9 cellular contexts compared by ENCODE assay signal in the genomic region with DNA sequence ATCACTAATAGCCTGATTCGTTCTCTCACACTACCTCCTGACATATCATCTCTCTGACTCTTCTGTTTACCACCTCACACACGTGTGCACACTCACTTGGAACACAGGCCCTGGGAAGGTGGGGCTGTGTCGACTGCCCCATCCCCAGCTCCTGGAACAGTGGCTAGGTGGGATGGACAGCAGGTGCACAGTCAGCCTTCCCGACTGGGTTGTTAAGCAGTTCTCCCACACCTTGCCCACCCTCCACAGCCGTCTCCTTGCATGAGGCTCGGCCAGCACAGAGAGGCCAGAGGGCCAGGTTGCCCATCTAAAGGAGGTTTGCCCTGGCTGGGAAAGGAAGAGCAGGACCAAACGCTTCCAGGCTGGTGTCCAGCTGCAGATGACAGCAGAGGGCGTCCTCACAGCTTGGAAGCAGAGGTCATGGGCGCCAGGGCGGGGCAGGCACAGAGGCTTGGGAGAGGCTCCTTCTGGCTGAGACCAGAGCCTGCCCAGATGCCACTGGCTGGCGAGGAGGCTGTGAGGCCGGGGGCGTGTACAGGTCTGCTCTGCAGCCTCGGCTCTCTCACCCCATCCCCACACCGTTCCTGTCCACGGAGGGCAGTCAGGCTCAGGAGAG.
A peak's percentile ranks its signal among the peaks of the same experiment; 100 is the strongest.
DNase-seq lines count a peak whose midpoint lies in the region; ATAC-seq, FAIRE-seq and TF ChIP-seq lines count a peak whose summit lies in the region.
"Had no signal": no experiment of that assay in that cellular context is flagged by ENCODE, and none has a peak within 500 bp of the region (broad histone marks: within the 10 kb centered on the region; RNA-seq: fewer than 3 reads in every experiment).

No MANE protein-coding gene starts in this region.

- no peak overlapping the region for H3K4me3 ChIP-seq in K562
- no peak overlapping the region for H3K4me3 ChIP-seq in keratinocyte (ENCODE audit: control insufficient read depth in 2 of 3, extremely low read depth in 1 of 3, insufficient read depth in 2 of 3, low read depth in 1 of 3, low read length in 3 of 3)

- no TSS peak for BruUV-seq in K562 (replicated peaks; lab: Mats Ljungman, UMichigan)

- no peak overlapping the region for H2AFZ ChIP-seq in K562 (ENCODE audit: low read depth, low read length)
- H2AFZ ChIP-seq in keratinocyte (ENCODE audit: control insufficient read depth, low read length), result no peak overlapping the region

- POLR2A ChIA-PET in K562 (lab: Yijun Ruan, JAX), result interaction anchor here (0.5 to 1.0 kb wide), 3 partner anchors 9 to 440 kb away, joined by 3 read pairs; no protein-coding TSS in a partner anchor

- intact Hi-C loops in K562 (cut with micrococcal nuclease), result loop anchor here (1.0 to 5.0 kb wide), 5 partner anchors 24 to 370 kb away; a partner anchor contains a TSS

- H3K9me3 Mint-ChIP-seq in HFFc6, result no peaks in the 10 kb centered on the region
- H3K9me3 Mint-ChIP-seq: dendritic cell treated with granulocyte-macrophage colony-stimulating factor and Interleukin-4, amounts not matched to agents 40 ng/mL and 50 ng/mL, for 4 days had no signal

- H3K27ac ChIP-seq in K562 (ENCODE audit: extremely low read depth, low read depth, low read length) (no peak overlapping the region), keratinocyte (ENCODE audit: control insufficient read depth, insufficient read depth, low read length) (no peak overlapping the region)

- TF ChIP-seq POLR2A in K562 (conservative IDR thresholded peaks at IDR 0.05), result no peak

- CTCF ChIA-PET in K562 (lab: Yijun Ruan, JAX; ENCODE audit: low intra/inter-chr PET ratio), result interaction anchor here (0.6 to 2.7 kb wide), 3 partner anchors 24 to 369 kb away, joined by 3 to 20 read pairs (median 3); no protein-coding TSS in a partner anchor

- dilution Hi-C loops in keratinocyte (cut with MboI; ENCODE audit: extremely low pct_ligation_motif_present, low sequenced_read_pairs), result no loop called here

- no peak overlapping the region; the same call in 1 of the 2 replicates for H3K4me3 Mint-ChIP-seq in HFFc6
- H3K4me3 Mint-ChIP-seq: dendritic cell treated with granulocyte-macrophage colony-stimulating factor and Interleukin-4, amounts not matched to agents 40 ng/mL and 50 ng/mL, for 4 days had no signal

- ATAC-seq in K562 (peak; percentile 96), GM21723 (IDR thresholded peaks at IDR 0.05; ENCODE audit: unreplicated experiment) (no peak)

- TF ChIP-seq RAD21 in K562 (CRISPR knock-in tag; conservative IDR thresholded peaks at IDR 0.05 in 1 of 2, IDR thresholded peaks at IDR 0.05 in 1 of 2), result peak; percentile 76 to 92

- H3K4me1 Mint-ChIP-seq in HFFc6 (ENCODE audit: low read depth), result peaks cover 6% of the 10 kb centered on the region; the same call in 1 of the 2 replicates

- H3K36me3 Mint-ChIP-seq in HFFc6 (ENCODE audit: low read depth), result no peaks in the 10 kb centered on the region

- H3K36me3 ChIP-seq in K562 (ENCODE audit: control insufficient read depth, insufficient read depth, low read length) (no peaks in the 10 kb centered on the region), keratinocyte (ENCODE audit: control insufficient read depth in 2 of 2, extremely low read depth in 1 of 2, insufficient read depth in 2 of 2, low read length in 2 of 2) (no peaks in the 10 kb centered on the region)

- H3K27me3 ChIP-seq in K562 (ENCODE audit: control insufficient read depth in 2 of 2, insufficient read depth in 2 of 2, low read length in 2 of 2) (peaks cover 26 to 71% of the 10 kb centered on the region in 2 experiments; a peak in 3 of 5 replicates), keratinocyte (ENCODE audit: control insufficient read depth, extremely low read depth, insufficient read depth, low read length) (no peaks in the 10 kb centered on the region)

- no peak overlapping the region for H3K9ac ChIP-seq in K562 (ENCODE audit: insufficient read depth in 1 of 2, low read depth in 2 of 2, low read length in 2 of 2)
- no peak overlapping the region for H3K9ac ChIP-seq in keratinocyte (ENCODE audit: control insufficient read depth, extremely low read depth, insufficient read depth, low read length)

- FAIRE-seq in K562 (lab: Jason Lieb, UNC) (peak; percentile 84), keratinocyte (lab: Jason Lieb, UNC) (no peak), urothelium cell line (lab: Jason Lieb, UNC) (no peak)

- H3K9me1 ChIP-seq in K562 (ENCODE audit: control insufficient read depth, insufficient read depth, low read length) (peaks cover 2% of the 10 kb centered on the region), keratinocyte (ENCODE audit: control insufficient read depth, extremely low read depth, insufficient read depth, low read length) (no peaks in the 10 kb centered on the region)

- TF ChIP-seq CTCF in HFFc6 (IDR thresholded peaks at IDR 0.05), result peak; percentile 79
- peak; percentile 79 to 84 (median 81) for TF ChIP-seq CTCF in K562 (IDR thresholded peaks at IDR 0.05 in 2 of 3, conservative IDR thresholded peaks at IDR 0.05 in 1 of 3; ENCODE audit: insufficient read depth in 2 of 3, low read depth in 1 of 3, low read length in 3 of 3)
- peak; percentile 25 to 72 (median 58) for TF ChIP-seq CTCF in keratinocyte (optimal IDR thresholded peaks at IDR 0.05 in 1 of 3, IDR thresholded peaks at IDR 0.05 in 1 of 3, conservative IDR thresholded peaks at IDR 0.05 in 1 of 3; ENCODE audit: extremely low read depth in 1 of 3, insufficient read depth in 2 of 3, low read length in 3 of 3)

- DNase-seq in AG08395 (ENCODE audit: low spot score) (peak; percentile 86), HFFc6 (peak; percentile 75), K562 (ENCODE audit: extremely low read depth in 1 of 4, low spot score in 3 of 4) (peak; percentile 62 to 81 (median 69)), keratinocyte (ENCODE audit: low read depth, low spot score) (no peak), urothelium cell line (ENCODE audit: low spot score) (peak; percentile 43), NCI-H1092 treated with DMSO at 0.1 percent for 48 hours (lab: John Stamatoyannopoulos, UW) (no peak), NCI-H187 treated with DMSO at 0.1 percent for 48 hours (lab: John Stamatoyannopoulos, UW) (no peak)

- no peaks in the 10 kb centered on the region for H3K9me3 ChIP-seq in K562 (replicated peaks; ENCODE audit: control insufficient read depth, insufficient read depth, low read depth, low read length)
- H3K9me3 ChIP-seq in keratinocyte (ENCODE audit: control insufficient read depth, low read depth, low read length), result no peaks in the 10 kb centered on the region

- H3K27me3 Mint-ChIP-seq in HFFc6 (ENCODE audit: insufficient read depth), result peaks cover 23% of the 10 kb centered on the region

- H3K4me2 ChIP-seq in K562 (ENCODE audit: insufficient read depth, low read length) (no peak overlapping the region), keratinocyte (ENCODE audit: control insufficient read depth, extremely low read depth, insufficient read depth, low read depth, low read length) (no peak overlapping the region)

- WGBS in K562 (ENCODE audit: insufficient coverage, low coverage, missing lambda C conversion rate), result 3% methylated on average over 13 of the region's 16 CpGs

- peak overlapping the region; percentile 48; the same call in 1 of the 2 replicates for H3K27ac Mint-ChIP-seq in HFFc6
- H3K27ac Mint-ChIP-seq: dendritic cell treated with granulocyte-macrophage colony-stimulating factor and Interleukin-4, amounts not matched to agents 40 ng/mL and 50 ng/mL, for 4 days had no signal

- H4K20me1 ChIP-seq in K562 (replicated peaks; ENCODE audit: control insufficient read depth, insufficient read depth, low read length), result peaks cover 6% of the 10 kb centered on the region
- no peaks in the 10 kb centered on the region for H4K20me1 ChIP-seq in keratinocyte (ENCODE audit: control insufficient read depth, extremely low read depth, insufficient read depth, low read length)

- in situ Hi-C loops in K562 (cut with MboI), result no loop called here

- H3K79me2 ChIP-seq in K562 (ENCODE audit: control insufficient read depth, insufficient read depth, low read length), result no peaks in the 10 kb centered on the region
- H3K79me2 ChIP-seq in keratinocyte (ENCODE audit: control insufficient read depth, insufficient read depth, low read length), result no peaks in the 10 kb centered on the region

- peaks cover 0 to 22% of the 10 kb centered on the region in 2 experiments; a peak in 1 of 5 replicates for H3K4me1 ChIP-seq in K562 (replicated peaks in 1 of 2; ENCODE audit: control insufficient read depth in 2 of 2, insufficient read depth in 2 of 2, low read length in 2 of 2)
- peaks cover 50% of the 10 kb centered on the region for H3K4me1 ChIP-seq in keratinocyte (ENCODE audit: control insufficient read depth, extremely low read depth, insufficient read depth, low read length)

- no peak for TF ChIP-seq EP300 in K562 (IDR thresholded peaks at IDR 0.05; ENCODE audit: low read length)

TF ChIP-seq in K562, 482 proteins besides CTCF, POLR2A, EP300 and RAD21 (continues in another document):
- TF ChIP-seq MIER1 (IDR thresholded peaks at IDR 0.05; ENCODE audit: low read depth) (no peak), SLC30A9 (CRISPR knock-in tag; IDR thresholded peaks at IDR 0.05) (no peak), SP2 (IDR thresholded peaks at IDR 0.05; ENCODE audit: extremely low read depth, low read depth, low read length, poor library complexity, severe bottlenecking) (no peak), ZNF232 (CRISPR knock-in tag; IDR thresholded peaks at IDR 0.05) (no peak), RCOR1 (IDR thresholded peaks at IDR 0.05; ENCODE audit: borderline replicate concordance in 1 of 2, low read depth in 2 of 2, low read length in 2 of 2) (peak in 1 of 2 experiments; percentile 27; a peak in 1 of 4 replicates)
- TF ChIP-seq, protein P1, sequence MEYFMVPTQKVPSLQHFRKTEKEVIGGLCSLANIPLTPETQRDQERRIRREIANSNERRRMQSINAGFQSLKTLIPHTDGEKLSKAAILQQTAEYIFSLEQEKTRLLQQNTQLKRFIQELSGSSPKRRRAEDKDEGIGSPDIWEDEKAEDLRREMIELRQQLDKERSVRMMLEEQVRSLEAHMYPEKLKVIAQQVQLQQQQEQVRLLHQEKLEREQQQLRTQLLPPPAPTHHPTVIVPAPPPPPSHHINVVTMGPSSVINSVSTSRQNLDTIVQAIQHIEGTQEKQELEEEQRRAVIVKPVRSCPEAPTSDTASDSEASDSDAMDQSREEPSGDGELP (CRISPR knock-in tag; IDR thresholded peaks at IDR 0.05; ENCODE audit: borderline replicate concordance), result peak; percentile 57; the same call in 1 of the 2 replicates
- TF ChIP-seq, protein P2, sequence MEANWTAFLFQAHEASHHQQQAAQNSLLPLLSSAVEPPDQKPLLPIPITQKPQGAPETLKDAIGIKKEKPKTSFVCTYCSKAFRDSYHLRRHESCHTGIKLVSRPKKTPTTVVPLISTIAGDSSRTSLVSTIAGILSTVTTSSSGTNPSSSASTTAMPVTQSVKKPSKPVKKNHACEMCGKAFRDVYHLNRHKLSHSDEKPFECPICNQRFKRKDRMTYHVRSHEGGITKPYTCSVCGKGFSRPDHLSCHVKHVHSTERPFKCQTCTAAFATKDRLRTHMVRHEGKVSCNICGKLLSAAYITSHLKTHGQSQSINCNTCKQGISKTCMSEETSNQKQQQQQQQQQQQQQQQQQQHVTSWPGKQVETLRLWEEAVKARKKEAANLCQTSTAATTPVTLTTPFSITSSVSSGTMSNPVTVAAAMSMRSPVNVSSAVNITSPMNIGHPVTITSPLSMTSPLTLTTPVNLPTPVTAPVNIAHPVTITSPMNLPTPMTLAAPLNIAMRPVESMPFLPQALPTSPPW (CRISPR knock-in tag; IDR thresholded peaks at IDR 0.05), result peak; percentile 37; the same call in 1 of the 2 replicates

Comparison
In these comparisons a context has a peak if more than half of its experiments do, and no peak if none do; other contexts are left out.
1. DNase-seq: peak in AG08395 (single experiment), HFFc6 (single experiment), K562 (4 of 4) and urothelium cell line (single experiment); none in keratinocyte (single experiment), NCI-H1092 treated with DMSO at 0.1 percent for 48 hours (single experiment) and NCI-H187 treated with DMSO at 0.1 percent for 48 hours (single experiment).
2. Peak in every context shown above with its lines, with median percentiles within 50 percentile points of each other: CTCF ChIP-seq.